ENCODE assay signal across 8 cellular contexts in genomic region chr6:114342086-114342825, GRCh38. TPM values are rescaled to one million over a fixed set of nuclear protein-coding genes. Genes with fewer than 3 reads are reported as not detected.
DNase-seq lines count a peak whose midpoint lies in the region; ATAC-seq and TF ChIP-seq lines count a peak whose summit lies in the region.

No MANE protein-coding gene starts in this region.

- POLR2A ChIA-PET in CD8-positive, alpha-beta memory T cell (lab: Charles Lee), result no interaction called here

- H3K4me1 Mint-ChIP-seq in CD8-positive, alpha-beta memory T cell, result peaks cover 2 to 8% (median 4%) of the 10 kb centered on the region in 3 donors

- H3K4me3 ChIP-seq in left ventricle myocardium inferior (peak overlapping the region; percentile 67), rectal smooth muscle tissue (ENCODE audit: low read length) (peak overlapping the region; percentile 80)
- H3K4me3 ChIP-seq in CD8-positive, alpha-beta memory T cell (ENCODE audit: low read length), result no peak overlapping the region

- H3K27ac Mint-ChIP-seq in CD8-positive, alpha-beta memory T cell, result no peak overlapping the region

- peaks cover 0 to 7% (median 3%) of the 10 kb centered on the region in 5 donors for H3K9me3 Mint-ChIP-seq in CD8-positive, alpha-beta memory T cell

- peak; percentile 52 for ATAC-seq in SK-N-SH treated with all-trans-retinoic acid at 6 μM for 48 hours
- ATAC-seq in HG02852 (IDR thresholded peaks at IDR 0.05; ENCODE audit: unreplicated experiment), result no peak

- intact Hi-C loops in left ventricle myocardium inferior (cut with micrococcal nuclease), result no loop called here

- H3K36me3 ChIP-seq in left ventricle myocardium inferior, result no peaks in the 10 kb centered on the region
- H3K36me3 ChIP-seq in rectal smooth muscle tissue (ENCODE audit: control insufficient read depth, insufficient read depth, low read length), result no peaks in the 10 kb centered on the region
- no peaks in the 10 kb centered on the region for H3K36me3 ChIP-seq in CD8-positive, alpha-beta memory T cell (ENCODE audit: insufficient read depth, low read length)

- H3K27me3 ChIP-seq in left ventricle myocardium inferior (ENCODE audit: low read depth) (peaks cover 61% of the 10 kb centered on the region), rectal smooth muscle tissue (ENCODE audit: control insufficient read depth, insufficient read depth, low read length) (no peaks in the 10 kb centered on the region)
- H3K27me3 ChIP-seq in CD8-positive, alpha-beta memory T cell (ENCODE audit: insufficient read depth, low read length, poor library complexity, severe bottlenecking), result no peaks in the 10 kb centered on the region

- H3K4me3 Mint-ChIP-seq in CD8-positive, alpha-beta memory T cell, result no peak overlapping the region

- peaks cover 22% of the 10 kb centered on the region for H3K4me1 ChIP-seq in left ventricle myocardium inferior
- no peaks in the 10 kb centered on the region for H3K4me1 ChIP-seq in rectal smooth muscle tissue (ENCODE audit: control insufficient read depth, insufficient read depth, low read length)
- no peaks in the 10 kb centered on the region for H3K4me1 ChIP-seq in CD8-positive, alpha-beta memory T cell (ENCODE audit: insufficient read depth, low read length)

- H3K9me3 ChIP-seq in left ventricle myocardium inferior (replicated peaks), result no peaks in the 10 kb centered on the region
- no peaks in the 10 kb centered on the region for H3K9me3 ChIP-seq in CD8-positive, alpha-beta memory T cell (ENCODE audit: low read length)

- DNase-seq in NCI-H446 (lab: John Stamatoyannopoulos, UW) (peak; percentile 3 to 61), NCI-H446 treated with DMSO at 0.1 percent for 48 hours (lab: John Stamatoyannopoulos, UW) (no peak), left ventricle myocardium inferior (no peak), KG1 (lab: John Stamatoyannopoulos, UW) (no peak)
- no peak for DNase-seq in CD8-positive, alpha-beta memory T cell

- H3K9ac ChIP-seq in rectal smooth muscle tissue (ENCODE audit: low read length), result no peak overlapping the region

- TF ChIP-seq CTCF in left ventricle myocardium inferior (IDR thresholded peaks at IDR 0.05; ENCODE audit: borderline replicate concordance), result no peak

- H3K27me3 Mint-ChIP-seq in CD8-positive, alpha-beta memory T cell, result peaks cover 9 to 22% of the 10 kb centered on the region in 2 donors

- CTCF ChIA-PET in CD8-positive, alpha-beta memory T cell (lab: Charles Lee), result no interaction called here

- peaks cover 0 to 4% (median 0%) of the 10 kb centered on the region in 3 donors for H3K36me3 Mint-ChIP-seq in CD8-positive, alpha-beta memory T cell

- no peak overlapping the region for H3K27ac ChIP-seq in left ventricle myocardium inferior (replicated peaks)
- no peak overlapping the region for H3K27ac ChIP-seq in rectal smooth muscle tissue (ENCODE audit: low read depth, low read length)
- no peak overlapping the region for H3K27ac ChIP-seq in CD8-positive, alpha-beta memory T cell (ENCODE audit: low read depth, low read length)

TF ChIP-seq in SK-N-SH treated with all-trans-retinoic acid at 6 μM for 48 hours, 23 proteins besides CTCF, POLR2A, EP300 and RAD21 (continues in another document):
- TF ChIP-seq ZNF8 (CRISPR knock-in tag; IDR thresholded peaks at IDR 0.05) (no peak), GLIS3 (CRISPR knock-in tag; IDR thresholded peaks at IDR 0.05) (no peak), ISL1 (CRISPR knock-in tag; IDR thresholded peaks at IDR 0.05) (no peak), ZNF70 (CRISPR knock-in tag; IDR thresholded peaks at IDR 0.05) (no peak), CSDC2 (CRISPR knock-in tag; IDR thresholded peaks at IDR 0.05) (no peak), ZFP3 (CRISPR knock-in tag; IDR thresholded peaks at IDR 0.05) (no peak), ZFP30 (CRISPR knock-in tag; IDR thresholded peaks at IDR 0.05) (no peak), ZNF565 (CRISPR knock-in tag; conservative IDR thresholded peaks at IDR 0.05; ENCODE audit: low read depth) (no peak), PATZ1 (CRISPR knock-in tag; IDR thresholded peaks at IDR 0.05; ENCODE audit: borderline replicate concordance) (no peak), ARNTL (CRISPR knock-in tag; IDR thresholded peaks at IDR 0.05; ENCODE audit: borderline replicate concordance, low read depth) (no peak), CSRNP3 (CRISPR knock-in tag; IDR thresholded peaks at IDR 0.05) (no peak), TSHZ2 (CRISPR knock-in tag; IDR thresholded peaks at IDR 0.05) (no peak), TCF4 (CRISPR knock-in tag; IDR thresholded peaks at IDR 0.05; ENCODE audit: borderline replicate concordance) (no peak), ZC3H10 (CRISPR knock-in tag; IDR thresholded peaks at IDR 0.05) (no peak), OSR1 (CRISPR knock-in tag; IDR thresholded peaks at IDR 0.05) (no peak), BACH2 (CRISPR knock-in tag; IDR thresholded peaks at IDR 0.05; ENCODE audit: borderline replicate concordance) (no peak), TOX (CRISPR knock-in tag; IDR thresholded peaks at IDR 0.05; ENCODE audit: borderline replicate concordance) (no peak), CREB5 (CRISPR knock-in tag; IDR thresholded peaks at IDR 0.05; ENCODE audit: low read depth) (no peak)

RNA-seq across cellular contexts. Expression of gene HS3ST5, which starts 0.6 kb away (rescaled TPM):
- not detected for total RNA-seq in left ventricle myocardium inferior
- total RNA-seq in CD8-positive, alpha-beta memory T cell, result not detected
- not detected for polyA plus RNA-seq in CD8-positive, alpha-beta memory T cell

Comparison
In these comparisons a context has a peak if more than half of its experiments do, and no peak if none do; other contexts are left out.
1. DNase-seq: peak in NCI-H446 (2 of 2); none in NCI-H446 treated with DMSO at 0.1 percent for 48 hours (single experiment), left ventricle myocardium inferior (single experiment), CD8-positive, alpha-beta memory T cell (0 of 5) and KG1 (single experiment).